Comparison of ENCODE assay signal across 37 cellular contexts in the genomic region with DNA sequence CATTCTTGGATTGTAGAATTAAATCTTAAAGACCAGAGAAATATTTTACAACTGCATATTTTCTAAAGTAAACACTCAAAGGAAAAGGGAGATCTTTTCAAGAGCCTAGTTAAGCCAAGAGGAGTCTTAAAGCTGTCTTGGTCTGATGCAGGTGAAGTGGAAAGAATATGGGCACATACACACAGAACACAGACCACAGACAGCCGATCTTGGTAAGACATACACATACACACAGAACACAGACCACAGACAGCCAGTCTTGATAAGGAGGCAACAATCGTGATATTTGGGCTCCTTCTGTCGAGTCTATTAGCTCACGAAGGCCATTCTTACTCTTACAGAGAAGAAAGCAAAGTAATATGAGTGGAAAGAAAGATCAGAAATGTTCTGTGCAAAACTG.
"Had no signal": no experiment of that assay in that cellular context is flagged by ENCODE, and none has a peak within 500 bp of the region (broad histone marks: within the 10 kb centered on the region; RNA-seq: fewer than 3 reads in every experiment).

No MANE protein-coding gene starts in this region.

- H3K4me3 ChIP-seq: ascending aorta, cardiac muscle cell, colonic mucosa, MG63 had no signal

- H3K27me3 ChIP-seq: ascending aorta, cardiac muscle cell, colonic mucosa, MG63 had no signal

- H3K36me3 ChIP-seq: ascending aorta, cardiac muscle cell, colonic mucosa, MG63 had no signal

- DNase-seq: activated B cell treated with CpG ODN at 0.5 μM for 24 hours; activated CD4-positive, alpha-beta memory T cell treated with anti-CD3 and anti-CD28 coated beads, Interleukin-2, amount 10 ng/mL, durations not matched to agents 7 days and 5 days; activated CD4-positive, alpha-beta T cell treated with anti-CD3 and anti-CD28 coated beads for 4 hours; activated CD4-positive, alpha-beta T cell treated with anti-CD3 and anti-CD28 coated beads, Interleukin-2, amount 50 U/mL, for 1 hour; activated CD4-positive, CD25-positive, alpha-beta regulatory T cell treated with anti-CD3 and anti-CD28 coated beads, Interleukin-2, amount 50 U/mL, for 72 hours; activated effector memory CD4-positive, alpha-beta T cell treated with anti-CD3 and anti-CD28 coated beads, Interleukin-2, amount 50 U/mL, for 16 hours; activated naive CD4-positive, alpha-beta T cell; activated naive CD8-positive, alpha-beta T cell treated with anti-CD3 and anti-CD28 coated beads, Interleukin-2, amount 10 ng/mL, durations not matched to agents 7 days and 5 days; activated T-cell treated with anti-CD3 and anti-CD28 coated beads, Interleukin-2, amount 50 U/mL, for 1 hour; activated T-cell treated with anti-CD3 and anti-CD28 coated beads, Interleukin-2, amount 50 U/mL, for 72 hours; amygdala; colonic mucosa; Kasumi-1; MG63; MV-4-11; NCI-H1092; NCI-H1436 treated with DMSO at 0.1 percent for 48 hours; NCI-H1694 treated with DMSO at 0.1 percent for 48 hours; NCI-H2029; NCI-H2107; NCI-H226; NCI-H446 treated with DMSO at 0.1 percent for 48 hours; NCI-H524; NK-92 treated with Interleukin-12 subunit alpha and Interleukin-12 subunit beta, amount 100 ng/mL, for 24 hours; RPMI8226; SIG-M5; SW 1271; T-helper 1 cell; T-helper 2 cell; T-helper 9 cell had no signal

- H3K9me3 ChIP-seq: ascending aorta, colonic mucosa, MG63 had no signal

- H3K4me1 ChIP-seq: ascending aorta, colonic mucosa had no signal

- H3K27ac ChIP-seq: ascending aorta, cardiac muscle cell, colonic mucosa, VCaP had no signal

- ATAC-seq: activated T-cell treated with anti-CD3 and anti-CD28 coated beads, Interleukin-2, amount 50 U/mL, for 72 hours; activated T-helper 17 cell treated with anti-CD3 and anti-CD28 coated beads, Interleukin-2, amount 50 U/mL, for 72 hours; Panc1; Right ventricle myocardium inferior; SK-N-SH treated with all-trans-retinoic acid at 6 μM for 48 hours had no signal
